In the genomic region with DNA sequence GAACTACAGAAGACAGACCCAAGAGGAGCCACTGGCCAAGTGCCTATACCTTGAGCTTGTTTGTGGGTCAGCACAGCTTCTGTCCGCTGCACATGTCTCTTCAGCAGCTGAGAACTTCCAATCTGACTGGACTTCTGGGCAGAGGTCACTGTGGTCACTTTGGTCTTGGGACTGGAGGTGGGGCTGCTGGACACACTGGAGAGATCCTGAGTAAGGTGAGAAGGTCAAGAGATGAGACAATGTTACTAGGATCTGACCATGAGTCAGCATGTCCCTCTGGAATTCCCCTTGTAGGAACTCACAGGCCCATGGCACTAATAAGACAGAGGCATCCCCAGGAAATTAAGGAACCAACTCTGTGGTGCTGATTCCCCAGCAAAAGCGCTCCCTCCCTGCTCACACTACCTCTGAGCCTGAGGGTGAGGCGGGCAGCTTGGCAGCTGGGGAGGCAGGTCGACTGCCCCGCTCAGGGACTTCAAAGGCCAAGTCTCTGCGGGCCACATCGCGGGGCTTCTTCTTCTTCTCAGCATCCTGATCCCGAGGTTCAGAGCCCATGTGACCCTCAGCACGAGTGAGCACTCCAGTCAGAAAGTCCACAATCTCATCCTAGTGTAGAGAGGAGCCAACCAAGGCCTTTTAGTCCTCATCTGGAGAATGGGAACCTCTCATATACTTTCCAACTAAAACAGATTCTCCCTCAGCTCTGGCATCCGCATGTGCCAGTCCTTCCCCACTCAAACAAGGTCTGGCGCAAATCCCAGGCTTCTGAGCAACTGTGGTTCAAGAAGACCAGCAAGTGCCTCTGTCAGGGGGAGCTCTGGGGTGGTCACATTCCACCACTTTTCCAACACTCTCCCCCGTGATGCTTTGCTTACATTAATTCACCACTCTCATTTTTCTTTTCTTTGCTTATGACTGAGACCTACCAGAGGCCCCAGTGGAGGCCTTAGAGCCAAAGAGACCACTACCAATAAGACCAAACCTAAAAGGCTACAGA, we compare ENCODE assay signal across 14 cellular contexts. TPM values are rescaled to one million over a fixed set of nuclear protein-coding genes. Genes with fewer than 3 reads are reported as not detected.
DNase-seq lines count a peak whose midpoint lies in the region; ATAC-seq, FAIRE-seq and TF ChIP-seq lines count a peak whose summit lies in the region.
"Had no signal": no experiment of that assay in that cellular context is flagged by ENCODE, and none has a peak within 500 bp of the region (broad histone marks: within the 10 kb centered on the region; RNA-seq: fewer than 3 reads in every experiment).

No MANE protein-coding gene starts in this region.

- H3K27ac Mint-ChIP-seq in activated T-helper 17 cell treated with anti-CD3 and anti-CD28 coated beads, Interleukin-2, amount 50 U/mL, for 72 hours: peak overlapping the region; percentile 34
- H3K27ac Mint-ChIP-seq: mesothelial cell of epicardium had no signal

- no peaks in the 10 kb centered on the region for H3K9me3 Mint-ChIP-seq in activated T-helper 17 cell treated with anti-CD3 and anti-CD28 coated beads, Interleukin-2, amount 50 U/mL, for 72 hours
- H3K9me3 Mint-ChIP-seq: brain, mesothelial cell of epicardium had no signal

- in situ Hi-C loops in HepG2 (cut with HindIII; ENCODE audit: extremely low pct_ligation_motif_present, low pct_unique_long_range_greater_than_20kb): no loop called here

- FAIRE-seq in HepG2 (lab: Jason Lieb, UNC): no peak
- FAIRE-seq: frontal cortex had no signal

- peaks cover 99% of the 10 kb centered on the region for H3K36me3 Mint-ChIP-seq in activated T-helper 17 cell treated with anti-CD3 and anti-CD28 coated beads, Interleukin-2, amount 50 U/mL, for 72 hours (ENCODE audit: low read depth)

- H3K4me1 ChIP-seq in HepG2 (ENCODE audit: insufficient read depth, low read length) (peaks cover 16% of the 10 kb centered on the region), OCI-LY7 (ENCODE audit: insufficient read depth, low read length, poor library complexity, severe bottlenecking) (no peaks in the 10 kb centered on the region)
- H3K4me1 ChIP-seq: HAP-1 had no signal

- no peaks in the 10 kb centered on the region for H3K9me2 ChIP-seq in OCI-LY7 (ENCODE audit: insufficient read depth, low read length)

- no TSS peak for BruUV-seq in HepG2 (replicated peaks; lab: Mats Ljungman, UMichigan)
- no TSS peak for BruUV-seq in OCI-LY7 (replicated peaks; lab: Mats Ljungman, UMichigan)

- H3K36me3 ChIP-seq in HepG2 (replicated peaks in 1 of 2; ENCODE audit: control insufficient read depth in 1 of 2, insufficient read depth in 2 of 2, low read length in 2 of 2): peaks cover 61 to 93% of the 10 kb centered on the region in 2 experiments
- peaks cover 97% of the 10 kb centered on the region for H3K36me3 ChIP-seq in OCI-LY7 (ENCODE audit: insufficient read depth, low read length)

- 95% methylated on average over 11 of the region's 13 CpGs for WGBS in HepG2 (ENCODE audit: low lambda C conversion rate)

- TF ChIP-seq CTCF in GM10248 (IDR thresholded peaks at IDR 0.05; ENCODE audit: control extremely low read depth, extremely low read depth, low read depth, missing control alignments) (no peak), HepG2 (CRISPR knock-in tag; IDR thresholded peaks at IDR 0.05) (no peak), OCI-LY7 (conservative IDR thresholded peaks at IDR 0.05; ENCODE audit: low read length) (no peak), GM10266 (IDR thresholded peaks at IDR 0.05; ENCODE audit: control insufficient read depth, insufficient read depth, low read depth, missing control alignments) (no peak)

- H3K4me3 Mint-ChIP-seq in activated T-helper 17 cell treated with anti-CD3 and anti-CD28 coated beads, Interleukin-2, amount 50 U/mL, for 72 hours: no peak overlapping the region
- H3K4me3 Mint-ChIP-seq: brain, mesothelial cell of epicardium had no signal

- H3K4me1 Mint-ChIP-seq in activated T-helper 17 cell treated with anti-CD3 and anti-CD28 coated beads, Interleukin-2, amount 50 U/mL, for 72 hours: no peaks in the 10 kb centered on the region
- H3K4me1 Mint-ChIP-seq: brain, mesothelial cell of epicardium had no signal

- TF ChIP-seq POLR2A in HepG2 (IDR thresholded peaks at IDR 0.05; ENCODE audit: insufficient read depth in 1 of 2, low read depth in 2 of 2, low read length in 2 of 2): no peak

- H3K27me3 ChIP-seq in HepG2 (ENCODE audit: control insufficient read depth in 1 of 2, insufficient read depth in 2 of 2, low read length in 2 of 2): no peaks in the 10 kb centered on the region

- POLR2A ChIA-PET in GM10248 (lab: Yijun Ruan, JAX): no interaction called here
- POLR2A ChIA-PET in HepG2 (lab: Yijun Ruan, JAX): no interaction called here
- POLR2A ChIA-PET in OCI-LY7 (lab: Charles Lee): no interaction called here

- H3K9me3 ChIP-seq in HepG2 (ENCODE audit: low read length) (no peaks in the 10 kb centered on the region), OCI-LY7 (ENCODE audit: low read length) (no peaks in the 10 kb centered on the region)
- H3K9me3 ChIP-seq: HAP-1 had no signal

- H2AFZ ChIP-seq in HepG2 (ENCODE audit: low read length) (no peak overlapping the region), OCI-LY7 (ENCODE audit: low read length) (no peak overlapping the region)

- CTCF ChIA-PET in GM10248 (lab: Yijun Ruan, JAX) (interaction anchor here (1.2 to 3.2 kb wide), 3 partner anchors 9 to 15 kb away, joined by 3 to 14 read pairs (median 7); no protein-coding TSS in a partner anchor), HepG2 (lab: Yijun Ruan, JAX; ENCODE audit: low intra/inter-chr PET ratio, low total read pairs) (no interaction called here), OCI-LY7 (lab: Charles Lee; ENCODE audit: unreplicated experiment) (no interaction called here)

- H3K79me2 ChIP-seq in HepG2 (ENCODE audit: insufficient read depth, low read length) (no peaks in the 10 kb centered on the region), OCI-LY7 (ENCODE audit: insufficient read depth, low read depth, low read length) (no peaks in the 10 kb centered on the region)

- no peak overlapping the region for H3K9ac ChIP-seq in HepG2 (ENCODE audit: insufficient read depth, low read depth, low read length)

- H3K27ac ChIP-seq in HepG2 (ENCODE audit: extremely low read length, insufficient read depth, low read length) (peak overlapping the region; percentile 38), OCI-LY7 (ENCODE audit: low read depth, low read length, poor library complexity, severe bottlenecking) (no peak overlapping the region)

- TF ChIP-seq EP300 in HepG2 (IDR thresholded peaks at IDR 0.05; ENCODE audit: low read depth in 2 of 2, low read length in 2 of 2) (no peak), HepG2 (CRISPR knock-in tag; IDR thresholded peaks at IDR 0.05; ENCODE audit: borderline replicate concordance) (no peak)

- no peak for TF ChIP-seq RAD21 in HepG2 (CRISPR knock-in tag; IDR thresholded peaks at IDR 0.05)

- ATAC-seq in activated T-helper 17 cell treated with anti-CD3 and anti-CD28 coated beads, Interleukin-2, amount 50 U/mL, for 72 hours (replicated peaks): no peak
- no peak; the same call in 2 of the 3 replicates for ATAC-seq in HepG2
- no peak for ATAC-seq in HG02938 (IDR thresholded peaks at IDR 0.05; ENCODE audit: unreplicated experiment)

- no peak overlapping the region; the same call in 1 of the 2 replicates for H3K4me2 ChIP-seq in HepG2 (ENCODE audit: low read depth, low read length)
- H3K4me2 ChIP-seq in OCI-LY7 (ENCODE audit: low read length): no peak overlapping the region

- H4K20me1 ChIP-seq in HepG2 (ENCODE audit: insufficient read depth, low read length) (no peaks in the 10 kb centered on the region), OCI-LY7 (ENCODE audit: insufficient read depth, low read length) (no peaks in the 10 kb centered on the region)

- intact Hi-C loops in HepG2 (cut with micrococcal nuclease; ENCODE audit: unreplicated experiment): loop anchor here (10.0 kb wide), 1 partner anchor 156 kb away; a partner anchor contains a TSS
- intact Hi-C loops in OCI-LY7 (cut with micrococcal nuclease; ENCODE audit: unreplicated experiment): no loop called here

- no peak overlapping the region for H3K4me3 ChIP-seq in HepG2 (replicated peaks in 1 of 3; ENCODE audit: insufficient read depth in 1 of 3, low read depth in 2 of 3, low read length in 3 of 3)
- no peak overlapping the region for H3K4me3 ChIP-seq in OCI-LY7 (ENCODE audit: low read depth, low read length, poor library complexity, severe bottlenecking)
- H3K4me3 ChIP-seq: HAP-1 had no signal

- DNase-seq in AG08395 (ENCODE audit: low spot score) (peak; percentile 39), GM10248 (ENCODE audit: extremely low spot score) (peak; percentile 31), HepG2 (ENCODE audit: low spot score) (peak; percentile 40), NCI-H524 treated with DMSO at 0.1 percent for 48 hours (lab: John Stamatoyannopoulos, UW) (no peak), OCI-LY7 (ENCODE audit: low spot score) (no peak), GM10266 (ENCODE audit: extremely low spot score) (no peak)
- DNase-seq: activated CD4-positive, alpha-beta T cell treated with anti-CD3 and anti-CD28 coated beads, Interleukin-2, amount 50 U/mL, for 48 hours; stimulated activated CD4-positive, alpha-beta T cell treated with anti-CD3 and anti-CD28 coated beads, Interleukin-12 subunit alpha, Interleukin-12 subunit beta, amount 100 ng/mL, for 4 hours had no signal

- no peaks in the 10 kb centered on the region for H3K27me3 Mint-ChIP-seq in activated T-helper 17 cell treated with anti-CD3 and anti-CD28 coated beads, Interleukin-2, amount 50 U/mL, for 72 hours
- H3K27me3 Mint-ChIP-seq: brain had no signal

RNA-seq across cellular contexts. Expression of a gene that starts 29.4 kb away (rescaled TPM):
- 10 to 100 TPM; 59.5 to 59.7 TPM for total RNA-seq in activated T-helper 17 cell treated with anti-CD3 and anti-CD28 coated beads, Interleukin-2, amount 50 U/mL, for 72 hours
- total RNA-seq in HepG2 (2016; rRNA removed; fragmentation: Illumina TruSeq; extraction: Trizol) (37.3 and 43.9 TPM in 2 replicates), OCI-LY7 (2022) (51.6 and 63.3 TPM in 2 replicates)
- 7.8 and 8.3 TPM in 2 replicates for total RNA-seq in HepG2 (2016; cell fraction: cytosol; rRNA removed; fragmentation: Illumina TruSeq; extraction: Trizol; ENCODE audit: low read depth)
- 35.6 and 36.6 TPM in 2 replicates for total RNA-seq in HepG2 (2016; cell fraction: insoluble cytoplasmic fraction; rRNA removed; fragmentation: Illumina TruSeq; extraction: Trizol)
- 26.4 and 26.5 TPM in 2 replicates for total RNA-seq in HepG2 (2016; cell fraction: membrane; rRNA removed; fragmentation: Illumina TruSeq; extraction: Trizol)
- 40.0 and 44.1 TPM in 2 replicates for total RNA-seq in HepG2 (2016; cell fraction: nucleus; rRNA removed; fragmentation: Illumina TruSeq; extraction: Trizol)
- 20.8 and 28.2 TPM in 2 replicates for polyA plus RNA-seq in HepG2 (2011; rRNA removed)
- polyA plus RNA-seq in HepG2 (2011; cell fraction: cytosol; rRNA removed): 17.0 and 17.8 TPM in 2 replicates
- 63.0 and 65.8 TPM in 2 replicates for polyA plus RNA-seq in HepG2 (2011; cell fraction: nucleus; rRNA removed)
- 28.9 and 35.1 TPM in 2 replicates for polyA plus RNA-seq in HepG2 (2012)
- 3.4 TPM in 2 replicates for polyA plus RNA-seq in HepG2 (2016; cell fraction: cytosol; fragmentation: Illumina TruSeq; extraction: Trizol; ENCODE audit: low read depth)
- 26.9 and 34.3 TPM in 2 replicates for polyA plus RNA-seq in HepG2 (2016; cell fraction: insoluble cytoplasmic fraction; fragmentation: Illumina TruSeq; extraction: Trizol; ENCODE audit: low read depth)
- polyA plus RNA-seq in HepG2 (2016; cell fraction: membrane; fragmentation: Illumina TruSeq; extraction: Trizol; ENCODE audit: low read depth): 12.0 and 12.5 TPM in 2 replicates
- polyA plus RNA-seq in HepG2 (2016; cell fraction: nucleus; fragmentation: Illumina TruSeq; extraction: Trizol; ENCODE audit: insufficient read depth, low read depth): 50.8 and 58.3 TPM in 2 replicates
- polyA minus RNA-seq in HepG2 (2011; rRNA and poly(A)+ RNA removed; ENCODE audit: low replicate concordance): 85.2 and 180 TPM in 2 replicates
- polyA minus RNA-seq in HepG2 (2011; cell fraction: cytosol; rRNA and poly(A)+ RNA removed): 19.0 and 20.2 TPM in 2 replicates
- polyA minus RNA-seq in HepG2 (2011; cell fraction: nucleus; rRNA and poly(A)+ RNA removed): 73.1 and 81.1 TPM in 2 replicates
- 40.4 and 46.4 TPM in 2 replicates for total RNA-seq in OCI-LY7 (2014; rRNA removed; shearing (Covaris generic))

RNA-seq across cellular contexts. Expression of a gene that starts 33.8 kb away (rescaled TPM):
- total RNA-seq in activated T-helper 17 cell treated with anti-CD3 and anti-CD28 coated beads, Interleukin-2, amount 50 U/mL, for 72 hours: not detected
- 0.02 TPM in 1 of 2 replicates, not detected in the other for total RNA-seq in HepG2 (2016; rRNA removed; fragmentation: Illumina TruSeq; extraction: Trizol)
- not detected in 2 replicates for total RNA-seq in HepG2 (2016; cell fraction: cytosol; rRNA removed; fragmentation: Illumina TruSeq; extraction: Trizol; ENCODE audit: low read depth)
- total RNA-seq in HepG2 (2016; cell fraction: insoluble cytoplasmic fraction; rRNA removed; fragmentation: Illumina TruSeq; extraction: Trizol): 0.02 TPM in 1 of 2 replicates, not detected in the other
- 0.03 TPM in 1 of 2 replicates, not detected in the other for total RNA-seq in HepG2 (2016; cell fraction: membrane; rRNA removed; fragmentation: Illumina TruSeq; extraction: Trizol)
- 0.12 and 0.16 TPM in 2 replicates for total RNA-seq in HepG2 (2016; cell fraction: nucleus; rRNA removed; fragmentation: Illumina TruSeq; extraction: Trizol)
- polyA plus RNA-seq in HepG2 (2011; rRNA removed): 0.08 and 0.22 TPM in 2 replicates
- 0.01 and 0.03 TPM in 2 replicates for polyA plus RNA-seq in HepG2 (2011; cell fraction: cytosol; rRNA removed)
- 1.2 and 1.4 TPM in 2 replicates for polyA plus RNA-seq in HepG2 (2011; cell fraction: nucleus; rRNA removed)
- 0.09 and 0.15 TPM in 2 replicates for polyA plus RNA-seq in HepG2 (2012)
- not detected in 2 replicates for polyA plus RNA-seq in HepG2 (2016; cell fraction: cytosol; fragmentation: Illumina TruSeq; extraction: Trizol; ENCODE audit: low read depth)
- not detected in 2 replicates for polyA plus RNA-seq in HepG2 (2016; cell fraction: insoluble cytoplasmic fraction; fragmentation: Illumina TruSeq; extraction: Trizol; ENCODE audit: low read depth)
- polyA plus RNA-seq in HepG2 (2016; cell fraction: membrane; fragmentation: Illumina TruSeq; extraction: Trizol; ENCODE audit: low read depth): not detected in 2 replicates
- polyA plus RNA-seq in HepG2 (2016; cell fraction: nucleus; fragmentation: Illumina TruSeq; extraction: Trizol; ENCODE audit: insufficient read depth, low read depth): 0.12 and 0.25 TPM in 2 replicates
- polyA minus RNA-seq in HepG2 (2011; rRNA and poly(A)+ RNA removed; ENCODE audit: low replicate concordance): 0.07 and 0.16 TPM in 2 replicates
- not detected in 2 replicates for polyA minus RNA-seq in HepG2 (2011; cell fraction: cytosol; rRNA and poly(A)+ RNA removed)
- 0.25 and 0.26 TPM in 2 replicates for polyA minus RNA-seq in HepG2 (2011; cell fraction: nucleus; rRNA and poly(A)+ RNA removed)
- total RNA-seq in OCI-LY7 (2014; rRNA removed; shearing (Covaris generic)): not detected in 2 replicates
- not detected in 2 replicates for total RNA-seq in OCI-LY7 (2022)

Comparison
In these comparisons a context has a peak if more than half of its experiments do, and no peak if none do; other contexts are left out.
1. DNase-seq: peak in AG08395 (single experiment), GM10248 (single experiment) and HepG2 (single experiment); none in NCI-H524 treated with DMSO at 0.1 percent for 48 hours (single experiment), OCI-LY7 (single experiment) and GM10266 (single experiment).